33 cellular contexts compared by ENCODE assay signal in the genomic region with DNA sequence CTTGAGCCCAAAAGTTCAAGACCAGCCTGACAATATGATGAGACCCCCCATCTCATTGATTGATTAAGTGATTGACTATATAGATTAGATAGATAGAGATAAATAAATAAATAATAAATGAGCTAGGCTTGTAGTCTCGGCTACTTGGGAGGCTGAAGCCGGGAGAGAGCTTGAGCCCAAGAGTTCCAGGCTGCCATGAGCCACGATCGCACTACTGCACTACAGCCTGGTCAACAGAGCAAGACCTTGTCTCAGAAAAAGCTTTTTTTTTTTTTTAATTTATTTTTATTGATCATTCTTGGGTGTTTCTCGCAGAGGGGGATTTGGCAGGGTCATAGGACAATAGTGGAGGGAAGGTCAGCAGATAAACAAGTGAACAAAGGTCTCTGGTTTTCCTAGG.
"Had no signal": no experiment of that assay in that cellular context is flagged by ENCODE, and none has a peak within 500 bp of the region (broad histone marks: within the 10 kb centered on the region; RNA-seq: fewer than 3 reads in every experiment).

No MANE protein-coding gene starts in this region.

- H3K4me3 ChIP-seq: adrenal gland, breast epithelium, cardiac muscle cell, colonic mucosa, esophagus squamous epithelium, gastroesophageal sphincter had no signal

- DNase-seq: activated B cell treated with CpG ODN at 0.5 μM for 24 hours; activated CD4-positive, alpha-beta T cell treated with anti-CD3 and anti-CD28 coated beads for 48 hours; activated CD4-positive, alpha-beta T cell treated with anti-CD3 and anti-CD28 coated beads, Interleukin-2, amount 50 U/mL, for 1 hour; activated CD4-positive, alpha-beta T cell treated with anti-CD3 and anti-CD28 coated beads, Interleukin-2, amount 50 U/mL, for 48 hours; activated CD8-positive, alpha-beta memory T cell treated with anti-CD3 and anti-CD28 coated beads for 24 hours; activated CD8-positive, alpha-beta T cell treated with anti-CD3 and anti-CD28 coated beads for 36 hours; activated effector memory CD4-positive, alpha-beta T cell treated with Interleukin-2 at 50 U/mL for 16 hours; activated gamma-delta T cell treated with Interleukin-2 at 50 U/mL for 16 hours; activated naive CD4-positive, alpha-beta T cell treated with anti-CD3 and anti-CD28 coated beads, Interleukin-2, amount 50 U/mL, for 16 hours; activated naive CD4-positive, alpha-beta T cell treated with Interleukin-2 at 50 U/mL for 16 hours; activated naive CD8-positive, alpha-beta T cell treated with anti-CD3 and anti-CD28 coated beads for 36 hours; activated naive CD8-positive, alpha-beta T cell treated with anti-CD3 and anti-CD28 coated beads, Interleukin-2, amount 50 U/mL, for 24 hours; activated T-cell treated with anti-CD3 and anti-CD28 coated beads, Interleukin-2, amount 50 U/mL, for 4 hours; adrenal gland; amygdala; aorta; central memory CD4-positive, alpha-beta T cell; cerebellar nuclear complex; colonic mucosa; effector CD8-positive, alpha-beta T cell; esophagus squamous epithelium; foreskin melanocyte; head of caudate nucleus; hippocampal formation; T-helper 2 cell had no signal

- ATAC-seq: activated CD4-positive, CD25-positive, alpha-beta regulatory T cell treated with anti-CD3 and anti-CD28 coated beads, Interleukin-2, amount 50 U/mL, for 24 hours; activated CD8-positive, alpha-beta T cell treated with anti-CD3 and anti-CD28 coated beads for 36 hours; activated naive CD8-positive, alpha-beta T cell treated with anti-CD3 and anti-CD28 coated beads, Interleukin-2, amount 50 U/mL, for 24 hours; activated T-cell treated with anti-CD3 and anti-CD28 coated beads, Interleukin-2, amount 50 U/mL, for 4 hours; activated T-helper 17 cell treated with anti-CD3 and anti-CD28 coated beads, Interleukin-2, amount 50 U/mL, for 72 hours; gastroesophageal sphincter had no signal

- H3K27ac ChIP-seq: adrenal gland, breast epithelium, cardiac muscle cell, colonic mucosa, epithelial cell of prostate, esophagus squamous epithelium, gastroesophageal sphincter had no signal

- H3K9me3 ChIP-seq: adrenal gland, breast epithelium, colonic mucosa, esophagus squamous epithelium, gastroesophageal sphincter had no signal

- H3K36me3 ChIP-seq: adrenal gland, breast epithelium, cardiac muscle cell, colonic mucosa, esophagus squamous epithelium, gastroesophageal sphincter had no signal

- H3K27me3 ChIP-seq: adrenal gland, breast epithelium, cardiac muscle cell, colonic mucosa, esophagus squamous epithelium, gastroesophageal sphincter had no signal

- FAIRE-seq: endometrium, endothelial cell of umbilical vein had no signal

- H3K4me1 ChIP-seq: adrenal gland, breast epithelium, colonic mucosa, esophagus squamous epithelium, gastroesophageal sphincter had no signal
